In the genomic region with DNA sequence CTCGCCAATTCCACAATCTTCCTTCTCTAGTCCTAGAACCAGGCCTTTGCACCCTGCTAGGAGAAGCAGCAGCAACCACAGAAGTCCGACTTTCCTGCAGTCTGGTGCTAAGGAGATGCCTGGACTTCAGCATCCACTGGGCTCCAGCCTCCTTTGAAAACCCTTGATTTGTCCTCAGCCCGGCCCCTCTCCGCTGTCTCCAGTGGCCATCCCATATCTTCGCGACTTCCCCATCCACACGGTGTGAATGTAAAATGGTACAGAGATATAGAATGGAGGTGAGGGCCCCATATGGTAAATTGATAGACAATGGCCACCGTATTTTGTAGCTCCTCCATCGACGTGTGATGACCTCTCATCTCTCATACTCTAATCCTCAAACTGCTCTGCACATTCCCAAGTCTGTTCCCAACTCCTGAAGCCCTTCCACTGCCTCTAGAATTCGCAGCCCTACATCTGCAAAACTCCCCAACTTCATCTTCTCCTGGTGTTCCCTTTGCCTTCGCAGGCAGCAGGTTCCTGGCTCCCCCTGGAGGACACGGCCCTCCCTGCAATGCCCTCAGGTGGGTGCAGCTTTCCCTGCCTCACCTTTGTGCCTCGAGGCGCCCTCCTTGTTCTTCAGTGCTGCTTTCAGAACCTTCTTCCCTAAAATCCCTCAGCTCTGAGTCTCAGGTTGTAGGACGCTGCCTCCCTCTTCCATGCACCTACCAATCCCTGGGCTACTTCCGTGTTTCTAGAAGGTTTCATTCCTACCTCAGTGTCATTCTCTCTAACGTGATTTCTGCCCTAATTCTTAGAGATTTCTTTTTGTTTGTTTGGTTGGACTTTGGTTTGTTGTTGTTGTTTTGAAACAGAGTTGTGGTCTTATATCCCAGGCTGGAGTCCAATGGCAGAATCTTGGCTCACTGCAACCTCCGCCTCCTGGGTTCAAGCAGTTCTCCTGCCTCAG, we compare ENCODE assay signal across 8 cellular contexts. TPM values are rescaled to one million over a fixed set of nuclear protein-coding genes. Genes with fewer than 3 reads are reported as not detected.
DNase-seq lines count a peak whose midpoint lies in the region; ATAC-seq and TF ChIP-seq lines count a peak whose summit lies in the region.

No MANE protein-coding gene starts in this region.

- TF ChIP-seq CTCF in GM12875 (IDR thresholded peaks at IDR 0.05; ENCODE audit: borderline replicate concordance, insufficient read depth, low read depth, low read length): peak; percentile 99

- peaks cover 21% of the 10 kb centered on the region for H3K4me1 Mint-ChIP-seq in stimulated activated effector memory CD8-positive, alpha-beta T cell treated with anti-CD3 and anti-CD28 coated beads, Interleukin-12 subunit alpha, Interleukin-12 subunit beta, amount 100 ng/mL, for 72 hours

- H3K9me3 Mint-ChIP-seq in stimulated activated effector memory CD8-positive, alpha-beta T cell treated with anti-CD3 and anti-CD28 coated beads, Interleukin-12 subunit alpha, Interleukin-12 subunit beta, amount 100 ng/mL, for 72 hours: no peaks in the 10 kb centered on the region

- H3K27ac Mint-ChIP-seq in stimulated activated effector memory CD8-positive, alpha-beta T cell treated with anti-CD3 and anti-CD28 coated beads, Interleukin-12 subunit alpha, Interleukin-12 subunit beta, amount 100 ng/mL, for 72 hours: no peak overlapping the region

- peak; percentile 77 for ATAC-seq in stimulated activated effector memory CD8-positive, alpha-beta T cell treated with anti-CD3 and anti-CD28 coated beads, Interleukin-12 subunit alpha, Interleukin-12 subunit beta, amount 100 ng/mL, for 72 hours
- ATAC-seq in GM19324 (IDR thresholded peaks at IDR 0.05; ENCODE audit: low FRiP score, unreplicated experiment): no peak

- H3K4me3 ChIP-seq in GM12875 (ENCODE audit: low read depth, low read length): no peak overlapping the region

- DNase-seq in NCI-H1930 (lab: John Stamatoyannopoulos, UW) (peak; percentile 2 to 29), ecto neural progenitor cell (ENCODE audit: low spot score) (peak; percentile 79), myocyte (ENCODE audit: low read depth) (peak; percentile 36), globus pallidus (ENCODE audit: low spot score) (no peak)
- peak; percentile 85 to 86 for DNase-seq in activated CD4-positive, alpha-beta T cell treated with anti-CD3 and anti-CD28 coated beads, Interleukin-2, amount 50 U/mL, for 48 hours
- DNase-seq in stimulated activated effector memory CD8-positive, alpha-beta T cell treated with anti-CD3 and anti-CD28 coated beads, Interleukin-12 subunit alpha, Interleukin-12 subunit beta, amount 100 ng/mL, for 72 hours (ENCODE audit: low spot score in 2 of 2): peak; percentile 64 to 83

- peaks cover 6% of the 10 kb centered on the region for H3K36me3 Mint-ChIP-seq in stimulated activated effector memory CD8-positive, alpha-beta T cell treated with anti-CD3 and anti-CD28 coated beads, Interleukin-12 subunit alpha, Interleukin-12 subunit beta, amount 100 ng/mL, for 72 hours

- H3K4me3 Mint-ChIP-seq in stimulated activated effector memory CD8-positive, alpha-beta T cell treated with anti-CD3 and anti-CD28 coated beads, Interleukin-12 subunit alpha, Interleukin-12 subunit beta, amount 100 ng/mL, for 72 hours: no peak overlapping the region

RNA-seq across cellular contexts. Expression of a gene that starts 36.7 kb away (rescaled TPM):
- 315 and 361 TPM in 2 replicates for total RNA-seq in myocyte
- 322 TPM for polyA plus RNA-seq in myocyte (2012)

RNA-seq across cellular contexts. Expression of a gene that starts 50.1 kb away (rescaled TPM):
- 95.7 and 112 TPM in 2 replicates for total RNA-seq in myocyte
- polyA plus RNA-seq in myocyte (2012): 48.1 TPM
